Comparison of ENCODE assay signal across 8 cellular contexts in genomic region chr11:31369348-31370329, GRCh38. TPM values are rescaled to one million over a fixed set of nuclear protein-coding genes. Genes with fewer than 3 reads are reported as not detected.
DNase-seq lines count a peak whose midpoint lies in the region; ATAC-seq and TF ChIP-seq lines count a peak whose summit lies in the region.

Gene DCDC1, minus strand, starts transcription at chr11:31369739. Its CDS starts 41,459 bp downstream, at chr11:31328280.
Gene DNAJC24, plus strand, starts transcription at chr11:31369860. Its CDS starts 889 bp downstream, at chr11:31370749.

- H3K36me3 ChIP-seq in SK-N-MC (ENCODE audit: insufficient read depth, low read length) (peaks cover 3% of the 10 kb centered on the region; the same call in 1 of the 2 replicates), testis (ENCODE audit: low read depth, missing control alignments) (no peaks in the 10 kb centered on the region)

- peak within 1 kb of the TSS; percentile 99 for H3K4me3 Mint-ChIP-seq in activated naive CD4-positive, alpha-beta T cell treated with anti-CD3 and anti-CD28 coated beads, Interleukin-2, amount 50 U/mL, for 24 hours

- intact Hi-C loops in testis (cut with DNase I; ENCODE audit: low total_unique reads) = no loop called here

- no peaks in the 10 kb centered on the region for H3K9me3 Mint-ChIP-seq in activated naive CD4-positive, alpha-beta T cell treated with anti-CD3 and anti-CD28 coated beads, Interleukin-2, amount 50 U/mL, for 24 hours

- peak; percentile 99 for ATAC-seq in HG02588 (IDR thresholded peaks at IDR 0.05; ENCODE audit: unreplicated experiment)

- 0% methylated on average over 44 to 53 of the region's 53 CpGs for WGBS in testis, 2 donors

- no peak for TF ChIP-seq CTCF in testis (IDR thresholded peaks at IDR 0.05)

- no peak for TF ChIP-seq POLR2A in testis (IDR thresholded peaks at IDR 0.05)

- H3K9ac ChIP-seq in SK-N-MC (ENCODE audit: insufficient read length) = peak within 1 kb of the TSS; percentile 92

- H3K9me3 ChIP-seq in SK-N-MC (ENCODE audit: low read depth, low read length) (no peaks in the 10 kb centered on the region), testis (no peaks in the 10 kb centered on the region)

- peaks cover 59% of the 10 kb centered on the region for H3K4me1 Mint-ChIP-seq in activated naive CD4-positive, alpha-beta T cell treated with anti-CD3 and anti-CD28 coated beads, Interleukin-2, amount 50 U/mL, for 24 hours

- DNase-seq in NCI-H1048 (lab: John Stamatoyannopoulos, UW) (peak; percentile 91), SK-N-MC (ENCODE audit: low read depth, low spot score) (peak; percentile 78), glomerular visceral epithelial cell (ENCODE audit: extremely low spot score) (peak; percentile 91), occipital lobe (lab: John Stamatoyannopoulos, UW) (peak; percentile 85), testis (peak; percentile 96)

- H3K4me1 ChIP-seq in testis = no peaks in the 10 kb centered on the region

- H3K27ac ChIP-seq in SK-N-MC (peak within 1 kb of the TSS; percentile 83; the same call in 1 of the 2 replicates), testis (peak within 1 kb of the TSS; percentile 89 to 90)

- no peaks in the 10 kb centered on the region for H3K27me3 ChIP-seq in testis

- H3K36me3 Mint-ChIP-seq in activated naive CD4-positive, alpha-beta T cell treated with anti-CD3 and anti-CD28 coated beads, Interleukin-2, amount 50 U/mL, for 24 hours = peaks cover 2% of the 10 kb centered on the region

- no peaks in the 10 kb centered on the region for H3K27me3 Mint-ChIP-seq in activated naive CD4-positive, alpha-beta T cell treated with anti-CD3 and anti-CD28 coated beads, Interleukin-2, amount 50 U/mL, for 24 hours

- H3K27ac Mint-ChIP-seq in activated naive CD4-positive, alpha-beta T cell treated with anti-CD3 and anti-CD28 coated beads, Interleukin-2, amount 50 U/mL, for 24 hours = peak within 1 kb of the TSS; percentile 99

- H3K4me3 ChIP-seq in GM08714 (ENCODE audit: low read length) (peak within 1 kb of the TSS; percentile 94), SK-N-MC (peak within 1 kb of the TSS; percentile 98), testis (peak within 1 kb of the TSS; percentile 90 to 93)

RNA-seq across cellular contexts. Expression of gene DCDC1, which starts in this region (rescaled TPM):
- 1.2 TPM for total RNA-seq in occipital lobe
- 10 to 100 TPM; 12.3 to 23.7 TPM for total RNA-seq in testis
- 10.4 TPM for polyA plus RNA-seq in testis (ENCODE audit: insufficient read depth, low read depth, low replicate concordance)

RNA-seq across cellular contexts. Expression of gene DNAJC24, which starts in this region (rescaled TPM):
- total RNA-seq in occipital lobe (22.3 TPM), testis (10 to 100 TPM; 18.5 to 27.2 TPM)
- polyA plus RNA-seq in testis (ENCODE audit: insufficient read depth, low read depth, low replicate concordance) = 28.2 TPM

Comparison
In these comparisons a context has a peak if more than half of its experiments do, and no peak if none do; other contexts are left out.
1. Peak in every context shown above with its lines: DNase-seq, ATAC-seq, H3K4me3 ChIP-seq and H3K27ac ChIP-seq.